In genomic region chr1:30111431-30111830, GRCh38 we compare ENCODE assay signal across 8 cellular contexts.
DNase-seq lines count a peak whose midpoint lies in the region; ATAC-seq and TF ChIP-seq lines count a peak whose summit lies in the region.

No MANE protein-coding gene starts in this region.

- H3K4me3 ChIP-seq in adipocyte (ENCODE audit: low read length) (no peak overlapping the region), right atrium auricular region (no peak overlapping the region)

- no peaks in the 10 kb centered on the region for H3K36me3 ChIP-seq in adipocyte (ENCODE audit: control insufficient read depth, insufficient read depth, low read length, severe bottlenecking)
- H3K36me3 ChIP-seq in right atrium auricular region, result no peaks in the 10 kb centered on the region

- H3K27me3 ChIP-seq in adipocyte (replicated peaks; ENCODE audit: control insufficient read depth, insufficient read depth, low read length) (peaks cover 51% of the 10 kb centered on the region), right atrium auricular region (no peaks in the 10 kb centered on the region)

- peak; percentile 34 to 45 for DNase-seq in activated T-cell treated with anti-CD3 and anti-CD28 coated beads, Interleukin-2, amount 50 U/mL, for 48 hours
- no peak for DNase-seq in activated T-cell treated with anti-CD3 and anti-CD28 coated beads, Interleukin-2, amount 50 U/mL, for 1 hour
- DNase-seq in NCI-H1694 treated with DMSO at 0.1 percent for 48 hours (lab: John Stamatoyannopoulos, UW) (peak; percentile 51), adipocyte (ENCODE audit: low read depth) (peak; percentile 84), right atrium auricular region (ENCODE audit: low spot score) (no peak)
- DNase-seq in stimulated activated CD4-positive, alpha-beta T cell treated with anti-CD3 and anti-CD28 coated beads, Interleukin-4, amount 100 ng/mL, for 24 hours, result peak; percentile 15

- H3K9ac ChIP-seq in adipocyte (ENCODE audit: low read length), result no peak overlapping the region

- no peaks in the 10 kb centered on the region for H3K9me3 ChIP-seq in adipocyte (ENCODE audit: control insufficient read depth, low read length)
- H3K9me3 ChIP-seq in right atrium auricular region, result no peaks in the 10 kb centered on the region

- H3K4me1 ChIP-seq in adipocyte (ENCODE audit: control insufficient read depth, insufficient read depth, low read length) (no peaks in the 10 kb centered on the region), right atrium auricular region (no peaks in the 10 kb centered on the region)

- no peak for ATAC-seq in HG02763 (IDR thresholded peaks at IDR 0.05; ENCODE audit: unreplicated experiment)
- no peak for ATAC-seq in HG03097 (IDR thresholded peaks at IDR 0.05; ENCODE audit: low FRiP score, unreplicated experiment)

- TF ChIP-seq CTCF in right atrium auricular region (IDR thresholded peaks at IDR 0.05), result peak; percentile 29 to 73

- H3K27ac ChIP-seq in right atrium auricular region, result no peak overlapping the region

Comparison
In these comparisons a context has a peak if more than half of its experiments do, and no peak if none do; other contexts are left out.
1. DNase-seq: peak in activated T-cell treated with anti-CD3 and anti-CD28 coated beads, Interleukin-2, amount 50 U/mL, for 48 hours (2 of 2), NCI-H1694 treated with DMSO at 0.1 percent for 48 hours (single experiment), adipocyte (single experiment) and stimulated activated CD4-positive, alpha-beta T cell treated with anti-CD3 and anti-CD28 coated beads, Interleukin-4, amount 100 ng/mL, for 24 hours (single experiment); none in activated T-cell treated with anti-CD3 and anti-CD28 coated beads, Interleukin-2, amount 50 U/mL, for 1 hour (single experiment) and right atrium auricular region (single experiment).